ENCODE assay signal across 14 cellular contexts in the genomic region with DNA sequence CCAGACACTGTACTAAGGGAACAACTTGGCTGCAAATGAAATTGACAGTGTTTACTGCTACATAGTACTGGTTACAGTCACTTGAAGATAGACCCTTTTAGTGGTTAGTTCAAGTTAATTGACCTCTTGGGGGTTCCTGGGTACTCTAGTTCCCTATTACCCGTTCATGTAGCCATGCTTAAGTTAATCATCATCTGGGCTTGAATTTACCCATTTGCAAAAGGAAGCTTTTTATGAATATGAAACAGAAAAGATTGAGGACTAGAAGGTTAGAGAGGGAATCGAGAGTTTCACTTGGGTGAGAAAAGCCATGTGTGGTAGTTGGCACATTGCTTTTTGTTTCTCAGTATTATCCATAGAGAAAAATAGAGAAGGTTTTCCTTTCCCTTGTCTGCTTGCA. TPM values are rescaled to one million over a fixed set of nuclear protein-coding genes. Genes with fewer than 3 reads are reported as not detected.
DNase-seq lines count a peak whose midpoint lies in the region; ATAC-seq and TF ChIP-seq lines count a peak whose summit lies in the region.
"Had no signal": no experiment of that assay in that cellular context is flagged by ENCODE, and none has a peak within 500 bp of the region (broad histone marks: within the 10 kb centered on the region; RNA-seq: fewer than 3 reads in every experiment).

No MANE protein-coding gene starts in this region.

- H3K36me3 ChIP-seq in Karpas-422 (ENCODE audit: insufficient read depth, low read length): peaks cover 19% of the 10 kb centered on the region; the same call in 1 of the 2 replicates

- H3K4me1 ChIP-seq in Karpas-422 (ENCODE audit: low read length) (peaks cover 31% of the 10 kb centered on the region), foreskin keratinocyte (peaks cover 3% of the 10 kb centered on the region)

- H3K4me2 ChIP-seq in Karpas-422 (ENCODE audit: low read depth, low read length, poor library complexity, severe bottlenecking): peak overlapping the region; percentile 95

- no peak overlapping the region for H3K4me3 ChIP-seq in GM12865 (ENCODE audit: low read depth, low read length)
- H3K4me3 ChIP-seq in Karpas-422 (ENCODE audit: low read length): no peak overlapping the region
- H3K4me3 ChIP-seq: GM23248 had no signal

- H3K9me3 ChIP-seq in Karpas-422 (ENCODE audit: low read length): no peaks in the 10 kb centered on the region

- no peak overlapping the region for H3K9ac ChIP-seq in Karpas-422 (ENCODE audit: low read length)
- H3K9ac ChIP-seq: GM23248 had no signal

- ATAC-seq in GM19467 (IDR thresholded peaks at IDR 0.05; ENCODE audit: unreplicated experiment): peak; percentile 45
- peak; percentile 36 for ATAC-seq in HG02970 (IDR thresholded peaks at IDR 0.05; ENCODE audit: low FRiP score, unreplicated experiment)
- no peak for ATAC-seq in HG02884 (IDR thresholded peaks at IDR 0.05; ENCODE audit: unreplicated experiment)
- no peak for ATAC-seq in foreskin keratinocyte
- ATAC-seq: activated CD4-positive, alpha-beta T cell treated with anti-CD3 and anti-CD28 coated beads for 36 hours; stimulated activated memory B cell treated with anti-CD40 and anti-IgM and Interleukin-4, amounts not matched to agents 10 μg/mL and 1 μg/mL and 100 μg/mL, for 72 hours had no signal

- H3K27me3 ChIP-seq in Karpas-422 (ENCODE audit: low read length) (no peaks in the 10 kb centered on the region), foreskin keratinocyte (no peaks in the 10 kb centered on the region)

- no peaks in the 10 kb centered on the region for H4K20me1 ChIP-seq in Karpas-422 (ENCODE audit: insufficient read depth, low read depth, low read length)

- H3K27ac ChIP-seq in Karpas-422 (ENCODE audit: low read length): no peak overlapping the region
- no peak overlapping the region for H3K27ac ChIP-seq in foreskin keratinocyte
- H3K27ac ChIP-seq: GM23248 had no signal

- DNase-seq in GM12865 (ENCODE audit: low read depth) (peak; percentile 26), Karpas-422 (no peak), foreskin keratinocyte (no peak), amniotic stem cell (lab: John Stamatoyannopoulos, UW) (no peak)
- DNase-seq in activated CD4-positive, alpha-beta T cell treated with anti-CD3 and anti-CD28 coated beads, Interleukin-2, amount 50 U/mL, for 48 hours: no peak
- DNase-seq: activated CD4-positive, alpha-beta T cell treated with anti-CD3 and anti-CD28 coated beads for 36 hours; GM23248; NCI-H226; OCI-M1; stimulated activated CD4-positive, alpha-beta T cell treated with anti-CD3 and anti-CD28 coated beads, Interleukin-2, amount 100 ng/mL, for 48 hours had no signal

- H2AFZ ChIP-seq in Karpas-422 (ENCODE audit: low read length): no peak overlapping the region
- H2AFZ ChIP-seq: GM23248 had no signal

- peaks cover 40% of the 10 kb centered on the region for H3K79me2 ChIP-seq in Karpas-422 (ENCODE audit: low read length)

- TF ChIP-seq CTCF in GM12865 (IDR thresholded peaks at IDR 0.05; ENCODE audit: insufficient read depth, low read depth, low read length, missing control alignments): no peak
- no peak for TF ChIP-seq CTCF in foreskin keratinocyte (conservative IDR thresholded peaks at IDR 0.05)

- no peaks in the 10 kb centered on the region for H3K9me2 ChIP-seq in Karpas-422 (replicated peaks; ENCODE audit: insufficient read depth, low read length)

RNA-seq across cellular contexts. Expression of a gene that starts 2.7 kb away (rescaled TPM):
- total RNA-seq in Karpas-422 (2014; rRNA removed; shearing (Covaris generic); ENCODE audit: low replicate concordance): 45.6 and 106 TPM in 2 replicates
- 42.5 and 44.1 TPM in 2 replicates for total RNA-seq in foreskin keratinocyte
- polyA plus RNA-seq in foreskin keratinocyte: 18.2 and 20.2 TPM in 2 replicates

RNA-seq across cellular contexts. Expression of a gene that starts 30.8 kb away (rescaled TPM):
- 17.1 and 32.5 TPM in 2 replicates for total RNA-seq in Karpas-422 (2014; rRNA removed; shearing (Covaris generic); ENCODE audit: low replicate concordance)
- 11.4 and 13.3 TPM in 2 replicates for total RNA-seq in foreskin keratinocyte
- 3.2 and 5.3 TPM in 2 replicates for polyA plus RNA-seq in foreskin keratinocyte

Comparison
In these comparisons a context has a peak if more than half of its experiments do, and no peak if none do; other contexts are left out.
1. ATAC-seq: peak in GM19467 (single experiment) and HG02970 (single experiment); none in HG02884 (single experiment) and foreskin keratinocyte (single experiment).